3 cellular contexts compared by ENCODE assay signal in genomic region chr6:40654828-40655227, GRCh38.
"Had no signal": no experiment of that assay in that cellular context is flagged by ENCODE, and none has a peak within 500 bp of the region (broad histone marks: within the 10 kb centered on the region; RNA-seq: fewer than 3 reads in every experiment).

No MANE protein-coding gene starts in this region.

- DNase-seq: H7, Karpas-422, KBM-7 had no signal
